13 cellular contexts compared by ENCODE assay signal in genomic region chr18:76131738-76132137, GRCh38.
DNase-seq lines count a peak whose midpoint lies in the region; ATAC-seq, FAIRE-seq and TF ChIP-seq lines count a peak whose summit lies in the region.
"Had no signal": no experiment of that assay in that cellular context is flagged by ENCODE, and none has a peak within 500 bp of the region (broad histone marks: within the 10 kb centered on the region; RNA-seq: fewer than 3 reads in every experiment).

No MANE protein-coding gene starts in this region.

- H3K27me3 ChIP-seq in bronchial epithelial cell (ENCODE audit: control insufficient read depth, insufficient read depth, low read length) (no peaks in the 10 kb centered on the region), HAP-1 (ENCODE audit: low read depth) (no peaks in the 10 kb centered on the region)

- H3K36me3 ChIP-seq in bronchial epithelial cell (ENCODE audit: control insufficient read depth, insufficient read depth, low read length), result no peaks in the 10 kb centered on the region
- H3K36me3 ChIP-seq in HAP-1 (replicated peaks), result no peaks in the 10 kb centered on the region

- no peak overlapping the region for H3K4me3 Mint-ChIP-seq in stimulated activated naive CD8-positive, alpha-beta T cell treated with anti-CD3 and anti-CD28 coated beads, Interleukin-15, amount 100 ng/mL, for 72 hours
- H3K4me3 Mint-ChIP-seq: CD4-positive, alpha-beta memory T cell; mesothelial cell of epicardium had no signal

- ATAC-seq in stimulated activated naive CD8-positive, alpha-beta T cell treated with anti-CD3 and anti-CD28 coated beads, Interleukin-15, amount 100 ng/mL, for 72 hours, result peak; percentile 91
- ATAC-seq in GM19324 (IDR thresholded peaks at IDR 0.05; ENCODE audit: low FRiP score, unreplicated experiment), result no peak

- peaks cover 9 to 18% of the 10 kb centered on the region in 2 donors for H3K9me3 Mint-ChIP-seq in stimulated activated naive CD8-positive, alpha-beta T cell treated with anti-CD3 and anti-CD28 coated beads, Interleukin-15, amount 100 ng/mL, for 72 hours

- in situ Hi-C loops in HAP-1 (cut with MboI; ENCODE audit: low sequenced_read_pairs), result no loop called here

- FAIRE-seq in bronchial epithelial cell (lab: Jason Lieb, UNC), result no peak

- peaks cover under 1% of the 10 kb centered on the region for H3K27me3 Mint-ChIP-seq in stimulated activated naive CD8-positive, alpha-beta T cell treated with anti-CD3 and anti-CD28 coated beads, Interleukin-15, amount 100 ng/mL, for 72 hours

- peaks cover 13% of the 10 kb centered on the region for H3K4me1 Mint-ChIP-seq in stimulated activated naive CD8-positive, alpha-beta T cell treated with anti-CD3 and anti-CD28 coated beads, Interleukin-15, amount 100 ng/mL, for 72 hours
- H3K4me1 Mint-ChIP-seq: mesothelial cell of epicardium had no signal

- H3K27ac Mint-ChIP-seq in stimulated activated naive CD8-positive, alpha-beta T cell treated with anti-CD3 and anti-CD28 coated beads, Interleukin-15, amount 100 ng/mL, for 72 hours, result no peak overlapping the region
- H3K27ac Mint-ChIP-seq: CD4-positive, alpha-beta memory T cell; mesothelial cell of epicardium had no signal

- H3K4me1 ChIP-seq in HAP-1, result no peaks in the 10 kb centered on the region

- H3K9me3 ChIP-seq in HAP-1, result no peaks in the 10 kb centered on the region

- no peak for TF ChIP-seq CTCF in bronchial epithelial cell (IDR thresholded peaks at IDR 0.05; ENCODE audit: insufficient read depth, low read length, severe bottlenecking)

- peak; percentile 1 to 6 (median 5) for DNase-seq in stimulated activated CD4-positive, alpha-beta T cell treated with anti-CD3 and anti-CD28 coated beads, Interleukin-12 subunit alpha, Interleukin-12 subunit beta, amount 100 ng/mL, for 48 hours (ENCODE audit: low read depth in 2 of 3, low spot score in 1 of 3)
- no peak for DNase-seq in stimulated activated CD4-positive, alpha-beta T cell treated with anti-CD3 and anti-CD28 coated beads, Interleukin-12 subunit alpha, Interleukin-12 subunit beta, amount 100 ng/mL, for 4 hours
- peak; percentile 93 for DNase-seq in MV-4-11 (lab: John Stamatoyannopoulos, UW)
- peak; percentile 95 for DNase-seq in bronchial epithelial cell (ENCODE audit: low read depth)
- DNase-seq in stimulated activated naive CD8-positive, alpha-beta T cell treated with anti-CD3 and anti-CD28 coated beads, Interleukin-15, amount 100 ng/mL, for 72 hours, result peak in 1 of 2 donors; percentile 51
- DNase-seq in HAP-1 (ENCODE audit: low spot score in 2 of 2), result no peak
- no peak for DNase-seq in DMS79 (lab: John Stamatoyannopoulos, UW)
- DNase-seq: activated gamma-delta T cell treated with Interleukin-2 at 50 U/mL for 16 hours; CD4-positive, alpha-beta memory T cell; NCI-H446 treated with DMSO at 0.1 percent for 48 hours; Right ventricle myocardium superior had no signal

- H3K4me3 ChIP-seq in bronchial epithelial cell (ENCODE audit: low read depth, low read length) (no peak overlapping the region), HAP-1 (no peak overlapping the region)

Comparison
In these comparisons a context has a peak if more than half of its experiments do, and no peak if none do; other contexts are left out.
1. DNase-seq: peak in stimulated activated CD4-positive, alpha-beta T cell treated with anti-CD3 and anti-CD28 coated beads, Interleukin-12 subunit alpha, Interleukin-12 subunit beta, amount 100 ng/mL, for 48 hours (3 of 3), MV-4-11 (single experiment) and bronchial epithelial cell (single experiment); none in stimulated activated CD4-positive, alpha-beta T cell treated with anti-CD3 and anti-CD28 coated beads, Interleukin-12 subunit alpha, Interleukin-12 subunit beta, amount 100 ng/mL, for 4 hours (single experiment), HAP-1 (0 of 2) and DMS79 (single experiment).